Comparison of ENCODE assay signal across 8 cellular contexts in the genomic region with DNA sequence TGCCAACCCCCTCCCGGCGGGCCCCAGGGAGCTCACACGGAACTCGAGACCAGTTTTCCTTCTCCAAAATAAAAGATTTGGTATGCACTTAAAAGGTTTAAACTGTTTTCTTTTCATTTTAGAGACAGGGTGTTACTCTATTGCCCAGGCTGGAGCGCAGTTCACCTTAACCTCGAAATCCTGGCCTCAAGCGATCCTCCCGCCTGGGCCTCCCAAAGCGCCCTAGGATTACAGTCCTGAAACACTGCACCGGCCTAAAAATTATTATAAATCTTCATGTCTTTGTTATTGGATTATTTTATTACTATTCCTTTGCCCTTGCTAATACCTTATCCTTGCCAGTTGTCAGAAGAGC. TPM values are rescaled to one million over a fixed set of nuclear protein-coding genes. Genes with fewer than 3 reads are reported as not detected.
A peak's percentile ranks its signal among the peaks of the same experiment; 100 is the strongest.
DNase-seq lines count a peak whose midpoint lies in the region; ATAC-seq and TF ChIP-seq lines count a peak whose summit lies in the region.

No MANE protein-coding gene starts in this region.

- DNase-seq in AG04450 (ENCODE audit: low read depth, low spot score) (no peak), colonic mucosa (no peak), naive B cell (no peak), SW 1271 (lab: John Stamatoyannopoulos, UW) (no peak), Ammon's horn (ENCODE audit: low spot score) (no peak), amniotic stem cell (lab: John Stamatoyannopoulos, UW) (no peak)
- no peak for DNase-seq in activated effector memory CD4-positive, alpha-beta T cell treated with Interleukin-2 at 50 U/mL for 16 hours

- H3K36me3 ChIP-seq in KMS-11 (ENCODE audit: insufficient read depth) (no peaks in the 10 kb centered on the region), colonic mucosa (no peaks in the 10 kb centered on the region)

- H3K27ac ChIP-seq in AG04450 (ENCODE audit: low read depth, low read length) (no peak overlapping the region), KMS-11 (no peak overlapping the region), colonic mucosa (no peak overlapping the region)

- peak overlapping the region; percentile 60 to 92 (median 75) for H3K27ac Mint-ChIP-seq in naive B cell

- H3K27me3 Mint-ChIP-seq in naive B cell, result peaks cover 0 to 16% (median 6%) of the 10 kb centered on the region in 3 donors

- CTCF ChIA-PET in AG04450 (lab: Charles Lee), result no interaction called here

- H3K36me3 Mint-ChIP-seq in naive B cell, result no peaks in the 10 kb centered on the region

- peak overlapping the region; percentile 60 for H3K4me2 ChIP-seq in KMS-11

- intact Hi-C loops in colonic mucosa (cut with DNase I), result no loop called here

- no peaks in the 10 kb centered on the region for H3K27me3 ChIP-seq in AG04450 (ENCODE audit: control insufficient read depth, insufficient read depth, low read length)
- no peaks in the 10 kb centered on the region for H3K27me3 ChIP-seq in KMS-11 (ENCODE audit: insufficient read depth, low read depth)
- H3K27me3 ChIP-seq in colonic mucosa, result no peaks in the 10 kb centered on the region

- peak overlapping the region; percentile 22; the same call in 1 of the 2 replicates for H3K9ac ChIP-seq in KMS-11
- peak overlapping the region; percentile 51 for H3K9ac ChIP-seq in colonic mucosa (ENCODE audit: low read depth in 2 of 2, low read length in 2 of 2)

- no peaks in the 10 kb centered on the region for H3K9me3 Mint-ChIP-seq in naive B cell

- no peak for TF ChIP-seq CTCF in AG04450 (IDR thresholded peaks at IDR 0.05; ENCODE audit: low read depth, low read length)
- no peak for TF ChIP-seq CTCF in KMS-11 (conservative IDR thresholded peaks at IDR 0.05; ENCODE audit: low read depth, low read length)
- TF ChIP-seq CTCF in colonic mucosa (IDR thresholded peaks at IDR 0.05), result no peak

- H3K79me2 ChIP-seq in KMS-11 (ENCODE audit: insufficient read depth, low read depth), result peaks cover 36% of the 10 kb centered on the region

- H3K4me1 Mint-ChIP-seq in naive B cell, result peaks cover 18 to 33% (median 26%) of the 10 kb centered on the region in 3 donors

- peak overlapping the region; percentile 81 to 93 (median 88) for H3K4me3 Mint-ChIP-seq in naive B cell

- H3K9me3 ChIP-seq in AG04450 (ENCODE audit: control insufficient read depth, insufficient read depth, low read length) (no peaks in the 10 kb centered on the region), colonic mucosa (no peaks in the 10 kb centered on the region)

- H3K4me1 ChIP-seq in KMS-11 (ENCODE audit: low read depth, poor library complexity, severe bottlenecking), result peaks cover 14% of the 10 kb centered on the region
- no peaks in the 10 kb centered on the region for H3K4me1 ChIP-seq in colonic mucosa

- H3K4me3 ChIP-seq in AG04450 (ENCODE audit: low read depth, low read length) (peak overlapping the region; percentile 63), KMS-11 (IDR thresholded peaks at IDR 0.05; ENCODE audit: insufficient read depth, low read depth, low read length) (no peak overlapping the region), colonic mucosa (peak overlapping the region; percentile 92)

- POLR2A ChIA-PET in AG04450 (lab: Yijun Ruan, JAX), result interaction anchor here (0.7 to 0.9 kb wide), 2 partner anchors 107 to 254 kb away, joined by 3 read pairs; partner anchors contain the start of gene UBL3

- H4K20me1 ChIP-seq in KMS-11 (ENCODE audit: insufficient read depth), result no peaks in the 10 kb centered on the region

- no peak for ATAC-seq in naive B cell (ENCODE audit: low read depth in 2 of 2)

- H2AFZ ChIP-seq in KMS-11 (ENCODE audit: low read depth), result peak overlapping the region; percentile 64

RNA-seq across cellular contexts. Expression of gene SLC7A1, which starts 0.6 kb away (rescaled TPM):
- polyA plus RNA-seq in AG04450 (2011; rRNA removed), result 14.7 and 18.8 TPM in 2 replicates
- polyA minus RNA-seq in AG04450 (2011; rRNA and poly(A)+ RNA removed), result 28.7 and 35.0 TPM in 2 replicates
- total RNA-seq in colonic mucosa, result 10 to 100 TPM; 52.4 to 62.8 TPM
- 1 to 10 TPM; 2.0 to 5.6 (median 3.8) TPM for polyA plus RNA-seq in naive B cell (ENCODE audit: low read depth in 6 of 6)
